In the genomic region with DNA sequence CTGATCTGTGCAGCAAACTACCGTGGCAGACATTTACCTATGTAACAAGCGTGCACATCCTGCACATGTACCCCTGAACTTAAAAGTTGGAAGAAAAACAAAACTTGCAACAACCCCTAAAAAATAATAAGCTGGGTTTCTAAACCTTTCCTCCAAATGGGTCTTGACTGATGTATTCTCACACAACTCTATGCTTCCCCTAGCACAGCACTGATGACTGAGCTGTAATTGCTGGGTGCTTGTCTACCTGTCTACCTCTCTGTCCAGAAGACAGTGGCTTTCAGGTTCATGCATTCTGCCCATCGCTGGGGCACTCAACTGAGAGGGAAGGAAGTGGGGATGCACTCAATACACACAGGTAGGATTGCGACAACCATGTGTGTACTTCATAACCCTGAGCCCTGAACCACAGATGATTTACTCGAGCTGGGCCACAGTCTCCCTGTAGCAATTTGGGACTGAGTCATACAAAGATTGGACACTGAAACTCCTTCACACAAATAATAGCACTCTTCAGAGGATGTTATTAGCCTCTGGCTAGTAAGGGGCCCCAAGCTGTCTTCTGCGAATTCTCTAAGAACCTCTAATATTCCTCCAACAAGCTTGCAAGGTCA, we compare ENCODE assay signal across 1 cellular context.
TF ChIP-seq lines count a peak whose summit lies in the region.

No MANE protein-coding gene starts in this region.

TF ChIP-seq in GM12878, 131 proteins besides CTCF, POLR2A, EP300 and RAD21 (continued from another document):
- TF ChIP-seq, protein P1, sequence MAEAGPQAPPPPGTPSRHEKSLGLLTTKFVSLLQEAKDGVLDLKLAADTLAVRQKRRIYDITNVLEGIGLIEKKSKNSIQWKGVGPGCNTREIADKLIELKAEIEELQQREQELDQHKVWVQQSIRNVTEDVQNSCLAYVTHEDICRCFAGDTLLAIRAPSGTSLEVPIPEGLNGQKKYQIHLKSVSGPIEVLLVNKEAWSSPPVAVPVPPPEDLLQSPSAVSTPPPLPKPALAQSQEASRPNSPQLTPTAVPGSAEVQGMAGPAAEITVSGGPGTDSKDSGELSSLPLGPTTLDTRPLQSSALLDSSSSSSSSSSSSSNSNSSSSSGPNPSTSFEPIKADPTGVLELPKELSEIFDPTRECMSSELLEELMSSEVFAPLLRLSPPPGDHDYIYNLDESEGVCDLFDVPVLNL (IDR thresholded peaks at IDR 0.05; ENCODE audit: low read depth, low read length), result no peak
- no peak for TF ChIP-seq KLF5 (IDR thresholded peaks at IDR 0.05; ENCODE audit: partially characterized antibody)
